10 cellular contexts compared by ENCODE assay signal in genomic region chr4:159016527-159017137, GRCh38.
DNase-seq lines count a peak whose midpoint lies in the region; ATAC-seq, FAIRE-seq and TF ChIP-seq lines count a peak whose summit lies in the region.
"Had no signal": no experiment of that assay in that cellular context is flagged by ENCODE, and none has a peak within 500 bp of the region (broad histone marks: within the 10 kb centered on the region; RNA-seq: fewer than 3 reads in every experiment).

No MANE protein-coding gene starts in this region.

- no peak overlapping the region for H2AK5ac ChIP-seq in H1 (ENCODE audit: low read depth, low read length)

- DNase-seq in left cardiac atrium (no peak), left ventricle myocardium superior (no peak), H1 (ENCODE audit: low read depth in 1 of 2, low spot score in 2 of 2) (peak in 1 of 2 experiments; percentile 66), NCI-H1048 (lab: John Stamatoyannopoulos, UW) (no peak), T-helper 9 cell (no peak)
- DNase-seq in activated CD4-positive, alpha-beta T cell treated with anti-CD3 and anti-CD28 coated beads, Interleukin-2, amount 50 U/mL, for 4 hours = no peak

- intact Hi-C loops in left cardiac atrium (cut with DNase I) = no loop called here
- intact Hi-C loops in left ventricle myocardium superior (cut with micrococcal nuclease) = loop anchor here (10.0 kb wide), 1 partner anchor 158 kb away; no protein-coding TSS in a partner anchor

- H2BK5ac ChIP-seq in H1 (ENCODE audit: low read depth, low read length) = no peak overlapping the region

- TF ChIP-seq RAD21 in H1 (IDR thresholded peaks at IDR 0.05 in 1 of 2, conservative IDR thresholded peaks at IDR 0.05 in 1 of 2; ENCODE audit: low read depth in 2 of 2, low read length in 2 of 2) = peak; percentile 37 to 49; a peak in 3 of 4 replicates

- no peaks in the 10 kb centered on the region for H4K20me1 ChIP-seq in H1 (replicated peaks in 1 of 2; ENCODE audit: control insufficient read depth in 1 of 2, insufficient read depth in 2 of 2, low read length in 2 of 2)

- no peak for FAIRE-seq in H1 (lab: Jason Lieb, UNC)

- no peak overlapping the region for H2AFZ ChIP-seq in H1 (ENCODE audit: low read length)

- no peak overlapping the region for H3K56ac ChIP-seq in H1 (replicated peaks; ENCODE audit: insufficient read length, low read depth, low read length)

- H3K36me3 ChIP-seq in H1 (ENCODE audit: control insufficient read depth in 2 of 4, insufficient read depth in 4 of 4, low read length in 3 of 4) (no peaks in the 10 kb centered on the region), subcutaneous abdominal adipose tissue (ENCODE audit: control insufficient read depth in 5 of 5, insufficient read depth in 5 of 5, low read length in 5 of 5) (no peaks in the 10 kb centered on the region)
- H3K36me3 ChIP-seq: neutrophil had no signal

- H2BK20ac ChIP-seq in H1 (ENCODE audit: low read length) = no peak overlapping the region

- H4K8ac ChIP-seq in H1 (ENCODE audit: extremely low read depth, insufficient read depth, low read length) = no peak overlapping the region

- CTCF ChIA-PET in H1 (lab: Charles Lee; ENCODE audit: partially characterized antibody) = interaction anchor here (0.6 to 2.9 kb wide), 11 partner anchors 10 to 187 kb away, joined by 3 to 12 read pairs (median 4); no protein-coding TSS in a partner anchor

- H3K14ac ChIP-seq in H1 (ENCODE audit: insufficient read length) = no peak overlapping the region

- peak in 1 of 3 experiments; percentile 27; a peak in 1 of 4 replicates for TF ChIP-seq CTCF in H1 (IDR thresholded peaks at IDR 0.05; ENCODE audit: control extremely low read depth in 1 of 3, insufficient read depth in 1 of 3, low read depth in 1 of 3, low read length in 3 of 3)

- TF ChIP-seq EP300 in H1 (IDR thresholded peaks at IDR 0.05; ENCODE audit: borderline replicate concordance in 1 of 2, low read depth in 2 of 2, low read length in 2 of 2) = no peak

- H3K9me3 ChIP-seq in H1 (ENCODE audit: insufficient read depth in 2 of 2, low read depth in 1 of 2, low read length in 1 of 2) (no peaks in the 10 kb centered on the region), subcutaneous abdominal adipose tissue (ENCODE audit: control insufficient read depth in 5 of 5, low read length in 5 of 5) (no peaks in the 10 kb centered on the region)
- H3K9me3 ChIP-seq: Caco-2, neutrophil had no signal

- POLR2A ChIA-PET in H1 (lab: Charles Lee; ENCODE audit: partially characterized antibody) = interaction anchor here (1.0 to 1.6 kb wide), 3 partner anchors 10 to 86 kb away, joined by 3 to 4 read pairs (median 3); partner anchors contain the start of gene RAPGEF2

- ATAC-seq in left cardiac atrium = peak; percentile 33 to 36
- no peak for ATAC-seq in left ventricle myocardium superior
- ATAC-seq in HG03280 (IDR thresholded peaks at IDR 0.05; ENCODE audit: unreplicated experiment) = peak; percentile 47

- no peak overlapping the region for H3K18ac ChIP-seq in H1 (ENCODE audit: extremely low read depth, low read length)

- H3K4me3 ChIP-seq in H1 (ENCODE audit: extremely low read depth in 1 of 4, insufficient read depth in 2 of 4, low read depth in 3 of 4, low read length in 4 of 4) = no peak overlapping the region; a peak in 1 of 8 replicates
- no peak overlapping the region for H3K4me3 ChIP-seq in subcutaneous abdominal adipose tissue (ENCODE audit: low read depth in 1 of 5, low read length in 5 of 5)

- TF ChIP-seq POLR2A in H1 (IDR thresholded peaks at IDR 0.05; ENCODE audit: control extremely low read depth in 1 of 2, low read depth in 2 of 2, low read length in 2 of 2) = no peak

- H3K27me3 ChIP-seq in H1 (replicated peaks in 1 of 4; ENCODE audit: control insufficient read depth in 3 of 4, extremely low read depth in 1 of 4, insufficient read depth in 3 of 4, low read length in 3 of 4) = no peaks in the 10 kb centered on the region; a peak in 1 of 7 replicates
- no peaks in the 10 kb centered on the region for H3K27me3 ChIP-seq in subcutaneous abdominal adipose tissue (ENCODE audit: control insufficient read depth in 5 of 5, insufficient read depth in 4 of 5, low read length in 5 of 5)
- H3K27me3 ChIP-seq: neutrophil had no signal

- H3K27ac ChIP-seq in H1 (ENCODE audit: low read depth, low read length) (no peak overlapping the region), subcutaneous abdominal adipose tissue (ENCODE audit: low read depth, low read length) (peak overlapping the region; percentile 84)
- H3K27ac ChIP-seq: neutrophil had no signal

- H4K91ac ChIP-seq in H1 (replicated peaks; ENCODE audit: insufficient read length, low read length) = no peak overlapping the region

- no peaks in the 10 kb centered on the region for H3K23me2 ChIP-seq in H1 (ENCODE audit: low read depth, low read length)

- H3K79me1 ChIP-seq in H1 (ENCODE audit: low read depth, low read length) = no peaks in the 10 kb centered on the region

- no peak overlapping the region for H3K9ac ChIP-seq in H1 (replicated peaks in 1 of 4; ENCODE audit: extremely low read depth in 1 of 4, low read depth in 3 of 4, low read length in 3 of 4)
- no peak overlapping the region for H3K9ac ChIP-seq in subcutaneous abdominal adipose tissue (ENCODE audit: low read length in 5 of 5)

- no peak overlapping the region for H3K23ac ChIP-seq in H1 (ENCODE audit: insufficient read length)

- H3K79me2 ChIP-seq in H1 (ENCODE audit: control insufficient read depth in 1 of 2, insufficient read depth in 2 of 2, low read length in 2 of 2) = no peaks in the 10 kb centered on the region

- no peak overlapping the region; a peak in 1 of 4 replicates for H3K4me2 ChIP-seq in H1 (ENCODE audit: insufficient read depth in 1 of 2, low read depth in 2 of 2, low read length in 2 of 2)

- H4K5ac ChIP-seq in H1 (ENCODE audit: insufficient read length, low read depth, low read length) = no peak overlapping the region

- H3K4me1 ChIP-seq in H1 (replicated peaks in 1 of 4; ENCODE audit: control insufficient read depth in 3 of 4, insufficient read depth in 4 of 4, low read length in 3 of 4) (peaks cover 0 to 8% (median 3%) of the 10 kb centered on the region in 4 experiments; a peak in 4 of 7 replicates), subcutaneous abdominal adipose tissue (ENCODE audit: control insufficient read depth in 5 of 5, insufficient read depth in 5 of 5, low read length in 5 of 5) (peaks cover 0 to 42% (median 17%) of the 10 kb centered on the region in 5 donors)
- H3K4me1 ChIP-seq: Caco-2 had no signal

- no peak overlapping the region for H2BK120ac ChIP-seq in H1 (replicated peaks; ENCODE audit: low read depth, low read length)

- H2BK12ac ChIP-seq in H1 (ENCODE audit: low read depth, low read length) = no peak overlapping the region

- no peak overlapping the region for H3K4ac ChIP-seq in H1 (replicated peaks; ENCODE audit: insufficient read length, low read depth, low read length)

- 17% methylated on average over 8 of the region's 8 CpGs; no CpG with 5 or more reads in 1 of the 2 experiments for WGBS in H1 (ENCODE audit: extremely low coverage in 1 of 2, insufficient coverage in 1 of 2, insufficient read length in 1 of 2, insufficient replicate concordance in 2 of 2, low coverage in 1 of 2, low lambda C conversion rate in 2 of 2, missing lambda C conversion rate in 1 of 2), 2 experiments

- H2BK15ac ChIP-seq in H1 (ENCODE audit: low read length) = no peak overlapping the region

TF ChIP-seq in H1, 55 proteins besides CTCF, POLR2A, EP300 and RAD21 (continues in another document):
- no peak for TF ChIP-seq BACH1 (IDR thresholded peaks at IDR 0.05; ENCODE audit: low read length)
